8 cellular contexts compared by ENCODE assay signal in genomic region chr20:5056801-5057599, GRCh38. TPM values are rescaled to one million over a fixed set of nuclear protein-coding genes. Genes with fewer than 3 reads are reported as not detected.
DNase-seq lines count a peak whose midpoint lies in the region; ATAC-seq and TF ChIP-seq lines count a peak whose summit lies in the region.

No MANE protein-coding gene starts in this region.

- peak overlapping the region; percentile 64 for H3K27ac Mint-ChIP-seq in CD8-positive, alpha-beta T cell
- H3K27ac Mint-ChIP-seq in T-helper 2 cell treated with Interferon-gamma antibody and Interleukin-4, amounts not matched to agents 5 μg/mL and 100 μg/mL, for 36 hours = peak overlapping the region; percentile 87
- H3K27ac Mint-ChIP-seq in activated naive CD8-positive, alpha-beta T cell treated with anti-CD3 and anti-CD28 coated beads, Interleukin-2, amount 50 U/mL, for 24 hours = peak overlapping the region; percentile 46

- TF ChIP-seq CTCF in CD8-positive, alpha-beta T cell (IDR thresholded peaks at IDR 0.05) = peak; percentile 40

- CTCF ChIA-PET in CD8-positive, alpha-beta T cell (lab: Charles Lee) = interaction anchor here (0.6 to 3.1 kb wide), 16 partner anchors 10 to 317 kb away, joined by 3 to 48 read pairs (median 4); no protein-coding TSS in a partner anchor

- H3K4me1 ChIP-seq in CD8-positive, alpha-beta T cell (ENCODE audit: insufficient read depth, low read length) = peaks cover 22% of the 10 kb centered on the region

- no peaks in the 10 kb centered on the region for H3K36me3 ChIP-seq in CD8-positive, alpha-beta T cell (ENCODE audit: insufficient read depth, low read length)

- H3K4me3 Mint-ChIP-seq in CD8-positive, alpha-beta T cell = peak overlapping the region; percentile 19
- peak overlapping the region; percentile 22 for H3K4me3 Mint-ChIP-seq in T-helper 2 cell treated with Interferon-gamma antibody and Interleukin-4, amounts not matched to agents 5 μg/mL and 100 μg/mL, for 36 hours
- H3K4me3 Mint-ChIP-seq in activated naive CD8-positive, alpha-beta T cell treated with anti-CD3 and anti-CD28 coated beads, Interleukin-2, amount 50 U/mL, for 24 hours = peak overlapping the region; percentile 19

- peaks cover 3% of the 10 kb centered on the region for H3K9me3 Mint-ChIP-seq in CD8-positive, alpha-beta T cell
- peaks cover 14% of the 10 kb centered on the region for H3K9me3 Mint-ChIP-seq in T-helper 2 cell treated with Interferon-gamma antibody and Interleukin-4, amounts not matched to agents 5 μg/mL and 100 μg/mL, for 36 hours
- no peaks in the 10 kb centered on the region for H3K9me3 Mint-ChIP-seq in activated naive CD8-positive, alpha-beta T cell treated with anti-CD3 and anti-CD28 coated beads, Interleukin-2, amount 50 U/mL, for 24 hours

- H3K27me3 Mint-ChIP-seq in CD8-positive, alpha-beta T cell (ENCODE audit: low read depth) = no peaks in the 10 kb centered on the region
- no peaks in the 10 kb centered on the region for H3K27me3 Mint-ChIP-seq in T-helper 2 cell treated with Interferon-gamma antibody and Interleukin-4, amounts not matched to agents 5 μg/mL and 100 μg/mL, for 36 hours (ENCODE audit: low read depth)
- H3K27me3 Mint-ChIP-seq in activated naive CD8-positive, alpha-beta T cell treated with anti-CD3 and anti-CD28 coated beads, Interleukin-2, amount 50 U/mL, for 24 hours = no peaks in the 10 kb centered on the region

- peaks cover 21% of the 10 kb centered on the region for H3K4me1 Mint-ChIP-seq in CD8-positive, alpha-beta T cell (ENCODE audit: low read depth)
- peaks cover 24% of the 10 kb centered on the region for H3K4me1 Mint-ChIP-seq in T-helper 2 cell treated with Interferon-gamma antibody and Interleukin-4, amounts not matched to agents 5 μg/mL and 100 μg/mL, for 36 hours (ENCODE audit: low read depth)
- H3K4me1 Mint-ChIP-seq in activated naive CD8-positive, alpha-beta T cell treated with anti-CD3 and anti-CD28 coated beads, Interleukin-2, amount 50 U/mL, for 24 hours = peaks cover 19% of the 10 kb centered on the region

- no peaks in the 10 kb centered on the region for H3K9me3 ChIP-seq in CD8-positive, alpha-beta T cell (ENCODE audit: low read length)

- intact Hi-C loops in CD8-positive, alpha-beta T cell (cut with DNase I, micrococcal nuclease) = loop anchor here (1.0 kb wide), 4 partner anchors 21 to 135 kb away; no protein-coding TSS in a partner anchor
- intact Hi-C loops in left colon (cut with DNase I, micrococcal nuclease) = no loop called here

- POLR2A ChIA-PET in CD8-positive, alpha-beta T cell (lab: Charles Lee) = interaction anchor here (0.6 to 1.5 kb wide), 5 partner anchors 20 to 1673 kb away, joined by 3 to 4 read pairs (median 3); no protein-coding TSS in a partner anchor

- no peaks in the 10 kb centered on the region for H3K27me3 ChIP-seq in CD8-positive, alpha-beta T cell (ENCODE audit: insufficient read depth, low read length)

- H3K27ac ChIP-seq in CD8-positive, alpha-beta T cell (ENCODE audit: low read depth, low read length) = no peak overlapping the region

- peak; percentile 96 for ATAC-seq in CD8-positive, alpha-beta T cell
- ATAC-seq in HG03108 (IDR thresholded peaks at IDR 0.05; ENCODE audit: unreplicated experiment) (peak; percentile 50), left colon (peak; percentile 87), GM19455 (IDR thresholded peaks at IDR 0.05; ENCODE audit: unreplicated experiment) (no peak)
- peak; percentile 97 for ATAC-seq in activated naive CD8-positive, alpha-beta T cell treated with anti-CD3 and anti-CD28 coated beads, Interleukin-2, amount 50 U/mL, for 24 hours

- H3K4me3 ChIP-seq in CD8-positive, alpha-beta T cell (ENCODE audit: low read depth, low read length) = no peak overlapping the region

- H3K36me3 Mint-ChIP-seq in CD8-positive, alpha-beta T cell = no peaks in the 10 kb centered on the region
- peaks cover 3% of the 10 kb centered on the region for H3K36me3 Mint-ChIP-seq in T-helper 2 cell treated with Interferon-gamma antibody and Interleukin-4, amounts not matched to agents 5 μg/mL and 100 μg/mL, for 36 hours (ENCODE audit: low read depth)
- H3K36me3 Mint-ChIP-seq in activated naive CD8-positive, alpha-beta T cell treated with anti-CD3 and anti-CD28 coated beads, Interleukin-2, amount 50 U/mL, for 24 hours (ENCODE audit: low read depth) = no peaks in the 10 kb centered on the region

- DNase-seq in CD8-positive, alpha-beta T cell = peak; percentile 44 to 84 (median 76)
- peak; percentile 68 for DNase-seq in T-helper 2 cell treated with Interferon-gamma antibody and Interleukin-4, amounts not matched to agents 5 μg/mL and 100 μg/mL, for 36 hours (ENCODE audit: low spot score)
- DNase-seq in activated naive CD8-positive, alpha-beta T cell treated with anti-CD3 and anti-CD28 coated beads, Interleukin-2, amount 50 U/mL, for 24 hours = peak; percentile 69
- DNase-seq in left colon (peak; percentile 38 to 64), COR-L47 (lab: John Stamatoyannopoulos, UW) (no peak)
- peak; percentile 39 to 53 for DNase-seq in stimulated activated CD8-positive, alpha-beta memory T cell treated with anti-CD3 and anti-CD28 coated beads, Interleukin-15, amount 100 ng/mL, for 48 hours (ENCODE audit: low read depth in 2 of 2)

RNA-seq across cellular contexts. Expression of gene SLC23A2, which starts 55.7 kb away (rescaled TPM):
- 10 to 100 TPM; 21.1 to 22.0 TPM for total RNA-seq in CD8-positive, alpha-beta T cell
- total RNA-seq in left colon = 10 to 100 TPM in 1 of 2 donors, 1 to 10 TPM in 1; 6.5 to 10.1 TPM

RNA-seq across cellular contexts. Expression of gene TMEM230, which starts 55.9 kb away (rescaled TPM):
- total RNA-seq in CD8-positive, alpha-beta T cell = 10 to 100 TPM; 20.7 to 23.5 TPM
- total RNA-seq in left colon = 10 to 100 TPM; 64.3 to 81.4 TPM

Comparison
In these comparisons a context has a peak if more than half of its experiments do, and no peak if none do; other contexts are left out.
1. intact Hi-C loops: an anchor here in CD8-positive, alpha-beta T cell (1.0 kb wide); none called in left colon.